Comparison of ENCODE assay signal across 1 cellular context in genomic region chr6:26592649-26593048, GRCh38.
TF ChIP-seq lines count a peak whose summit lies in the region.

No MANE protein-coding gene starts in this region.

TF ChIP-seq in HCT116, 20 proteins besides CTCF, POLR2A, EP300 and RAD21 (continued from another document):
- TF ChIP-seq REST (IDR thresholded peaks at IDR 0.05; ENCODE audit: low read depth) (no peak), TCF7L2 (IDR thresholded peaks at IDR 0.05; ENCODE audit: borderline replicate concordance, extremely low read depth, insufficient read depth, insufficient read length) (no peak), CBX3 (IDR thresholded peaks at IDR 0.05; ENCODE audit: low read depth) (no peak), EGR1 (IDR thresholded peaks at IDR 0.05; ENCODE audit: low read depth) (no peak), ZFX (IDR thresholded peaks at IDR 0.05) (no peak), SP1 (IDR thresholded peaks at IDR 0.05; ENCODE audit: low read depth) (no peak), MAX (IDR thresholded peaks at IDR 0.05) (no peak), YY1 (IDR thresholded peaks at IDR 0.05; ENCODE audit: extremely low read depth, insufficient replicate concordance, low read depth, low read length) (no peak), EZH2phosphoT487 (IDR thresholded peaks at IDR 0.05; ENCODE audit: borderline replicate concordance) (no peak), JUND (IDR thresholded peaks at IDR 0.05) (no peak), FOSL1 (IDR thresholded peaks at IDR 0.05; ENCODE audit: low read depth) (no peak), EZH2 (IDR thresholded peaks at IDR 0.05) (no peak), SIN3A (IDR thresholded peaks at IDR 0.05; ENCODE audit: low read depth) (no peak)
